Comparison of ENCODE assay signal across 26 cellular contexts in the genomic region with DNA sequence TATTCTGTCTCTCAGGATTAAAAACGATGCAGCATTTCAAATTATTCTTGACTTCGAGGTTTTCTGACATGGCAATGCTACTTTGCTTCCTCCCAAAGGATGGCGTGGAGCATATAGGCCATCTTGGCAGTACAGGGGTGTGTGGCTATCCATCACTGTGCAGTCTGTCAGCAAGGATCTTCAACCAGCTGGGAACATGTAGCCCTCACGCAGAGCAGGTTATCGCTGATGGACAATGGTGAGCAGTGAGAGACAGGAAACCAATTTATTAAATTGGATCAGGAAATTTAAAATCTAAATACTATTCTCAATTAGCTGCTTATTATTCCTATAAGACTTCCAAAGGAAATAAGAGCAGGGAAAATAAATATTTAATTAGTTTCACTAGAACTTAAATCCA.
"Had no signal": no experiment of that assay in that cellular context is flagged by ENCODE, and none has a peak within 500 bp of the region (broad histone marks: within the 10 kb centered on the region; RNA-seq: fewer than 3 reads in every experiment).

No MANE protein-coding gene starts in this region.

- H3K4me1 ChIP-seq: ascending aorta, breast epithelium, colonic mucosa had no signal

- ATAC-seq: activated CD4-positive, alpha-beta T cell treated with anti-CD3 and anti-CD28 coated beads for 36 hours; activated CD8-positive, alpha-beta T cell treated with anti-CD3 and anti-CD28 coated beads, Interleukin-2, amount 10 ng/mL, durations not matched to agents 7 days and 5 days; activated naive CD4-positive, alpha-beta T cell treated with anti-CD3 and anti-CD28 coated beads, Interleukin-2, amount 50 U/mL, for 72 hours; activated T-cell treated with anti-CD3 and anti-CD28 coated beads, Interleukin-2, amount 50 U/mL, for 72 hours; esophagus mucosa had no signal

- H3K4me3 ChIP-seq: ascending aorta, breast epithelium, cardiac muscle cell, colonic mucosa had no signal

- H3K27ac ChIP-seq: ascending aorta, breast epithelium, cardiac muscle cell, colonic mucosa had no signal

- DNase-seq: activated CD4-positive, alpha-beta memory T cell treated with anti-CD3 and anti-CD28 coated beads for 36 hours; activated CD4-positive, alpha-beta T cell treated with anti-CD3 and anti-CD28 coated beads for 36 hours; activated CD4-positive, alpha-beta T cell treated with anti-CD3 and anti-CD28 coated beads, Interleukin-2, amount 10 ng/mL, durations not matched to agents 24 days and 14 days; activated CD4-positive, CD25-positive, alpha-beta regulatory T cell; activated CD4-positive, CD25-positive, alpha-beta regulatory T cell treated with anti-CD3 and anti-CD28 coated beads, Interleukin-2, amount 50 U/mL, for 72 hours; activated CD8-positive, alpha-beta memory T cell treated with anti-CD3 and anti-CD28 coated beads, Interleukin-2, amount 50 U/mL, for 48 hours; activated CD8-positive, alpha-beta T cell treated with anti-CD3 and anti-CD28 coated beads, Interleukin-2, amount 10 ng/mL, durations not matched to agents 7 days and 5 days; activated gamma-delta T cell; activated naive CD4-positive, alpha-beta T cell; activated naive CD4-positive, alpha-beta T cell treated with anti-CD3 and anti-CD28 coated beads, Interleukin-2, amount 10 ng/mL, durations not matched to agents 7 days and 5 days; activated naive CD8-positive, alpha-beta T cell treated with anti-CD3 and anti-CD28 coated beads, Interleukin-2, amount 10 ng/mL, durations not matched to agents 7 days and 5 days; activated T-cell treated with anti-CD3 and anti-CD28 coated beads for 4 hours; activated T-cell treated with anti-CD3 and anti-CD28 coated beads, Interleukin-2, amount 50 U/mL, for 24 hours; activated T-cell treated with anti-CD3 and anti-CD28 coated beads, Interleukin-2, amount 50 U/mL, for 72 hours; central memory CD4-positive, alpha-beta T cell; cerebellar nuclear complex; colonic mucosa; effector CD8-positive, alpha-beta T cell; foreskin fibroblast; head of caudate nucleus; T-helper 2 cell had no signal

- H3K36me3 ChIP-seq: ascending aorta, breast epithelium, cardiac muscle cell, colonic mucosa had no signal

- H3K27me3 ChIP-seq: ascending aorta, breast epithelium, cardiac muscle cell, colonic mucosa had no signal

- H3K9me3 ChIP-seq: ascending aorta, breast epithelium, colonic mucosa had no signal
